17 cellular contexts compared by ENCODE assay signal in genomic region chr4:10496200-10496599, GRCh38.
"Had no signal": no experiment of that assay in that cellular context is flagged by ENCODE, and none has a peak within 500 bp of the region (broad histone marks: within the 10 kb centered on the region; RNA-seq: fewer than 3 reads in every experiment).

No MANE protein-coding gene starts in this region.

- DNase-seq: activated CD4-positive, alpha-beta T cell treated with anti-CD3 and anti-CD28 coated beads for 1 hour; activated effector memory CD4-positive, alpha-beta T cell treated with anti-CD3 and anti-CD28 coated beads, Interleukin-2, amount 50 U/mL, for 16 hours; activated T-cell treated with anti-CD3 and anti-CD28 coated beads, Interleukin-2, amount 50 U/mL, for 72 hours; effector memory CD4-positive, alpha-beta T cell; esophagus squamous epithelium; immature natural killer cell; kidney glomerular epithelial cell; left ventricle myocardium inferior; psoas muscle; right cardiac atrium; stimulated activated CD4-positive, alpha-beta T cell treated with anti-CD3 and anti-CD28 coated beads, Interleukin-2, amount 100 ng/mL, for 24 hours; stimulated activated naive CD4-positive, alpha-beta T cell treated with Interleukin-2 at 50 U/mL for 16 hours; substantia nigra; tibial artery had no signal

- H3K36me3 Mint-ChIP-seq: activated naive CD4-positive, alpha-beta T cell treated with anti-CD3 and anti-CD28 coated beads, Interleukin-2, amount 50 U/mL, for 24 hours had no signal

- H3K27ac Mint-ChIP-seq: activated naive CD4-positive, alpha-beta T cell treated with anti-CD3 and anti-CD28 coated beads, Interleukin-2, amount 50 U/mL, for 24 hours; activated T-cell treated with anti-CD3 and anti-CD28 coated beads, Interleukin-2, amount 50 U/mL, for 72 hours; dendritic cell treated with granulocyte-macrophage colony-stimulating factor and Interleukin-4, amounts not matched to agents 40 ng/mL and 50 ng/mL, for 4 days; immature natural killer cell had no signal

- H3K4me1 ChIP-seq: breast epithelium, esophagus squamous epithelium, left ventricle myocardium inferior, psoas muscle, tibial artery had no signal

- H3K27ac ChIP-seq: breast epithelium, esophagus squamous epithelium, left ventricle myocardium inferior, psoas muscle, tibial artery had no signal

- H3K27me3 Mint-ChIP-seq: dendritic cell treated with granulocyte-macrophage colony-stimulating factor and Interleukin-4, amounts not matched to agents 40 ng/mL and 50 ng/mL, for 4 days had no signal

- H3K27me3 ChIP-seq: breast epithelium, esophagus squamous epithelium had no signal

- H3K9me3 Mint-ChIP-seq: activated naive CD4-positive, alpha-beta T cell treated with anti-CD3 and anti-CD28 coated beads, Interleukin-2, amount 50 U/mL, for 24 hours; activated T-cell treated with anti-CD3 and anti-CD28 coated beads, Interleukin-2, amount 50 U/mL, for 72 hours; dendritic cell treated with granulocyte-macrophage colony-stimulating factor and Interleukin-4, amounts not matched to agents 40 ng/mL and 50 ng/mL, for 4 days had no signal

- H3K9me3 ChIP-seq: breast epithelium, esophagus squamous epithelium, left ventricle myocardium inferior, psoas muscle, tibial artery had no signal

- H3K4me3 Mint-ChIP-seq: activated naive CD4-positive, alpha-beta T cell treated with anti-CD3 and anti-CD28 coated beads, Interleukin-2, amount 50 U/mL, for 24 hours; activated T-cell treated with anti-CD3 and anti-CD28 coated beads, Interleukin-2, amount 50 U/mL, for 72 hours; dendritic cell treated with granulocyte-macrophage colony-stimulating factor and Interleukin-4, amounts not matched to agents 40 ng/mL and 50 ng/mL, for 4 days; immature natural killer cell had no signal

- H3K4me3 ChIP-seq: breast epithelium, esophagus squamous epithelium, left ventricle myocardium inferior, psoas muscle, tibial artery had no signal

- H3K36me3 ChIP-seq: breast epithelium, esophagus squamous epithelium, left ventricle myocardium inferior, tibial artery had no signal

- H3K4me1 Mint-ChIP-seq: activated naive CD4-positive, alpha-beta T cell treated with anti-CD3 and anti-CD28 coated beads, Interleukin-2, amount 50 U/mL, for 24 hours; immature natural killer cell had no signal

- ATAC-seq: activated T-cell treated with anti-CD3 and anti-CD28 coated beads, Interleukin-2, amount 50 U/mL, for 72 hours; psoas muscle; right cardiac atrium had no signal
